In the genomic region with DNA sequence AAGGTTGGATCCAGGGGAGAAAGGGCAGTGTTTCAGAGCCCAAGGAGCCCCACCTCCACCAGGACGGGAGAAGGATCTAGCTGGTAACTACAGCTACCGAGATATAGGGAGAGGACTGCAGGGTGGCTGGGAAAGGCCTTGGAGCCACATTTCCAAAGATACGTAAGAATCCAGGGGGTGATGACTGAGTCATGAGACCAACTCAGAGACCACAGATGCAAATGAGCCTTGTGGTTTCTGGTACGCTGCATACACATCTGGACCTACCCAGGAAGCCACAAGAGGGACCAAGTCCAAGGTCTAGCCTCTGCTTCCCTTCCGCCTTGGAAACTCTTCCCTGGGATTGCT, we compare ENCODE assay signal across 9 cellular contexts. TPM values are rescaled to one million over a fixed set of nuclear protein-coding genes. Genes with fewer than 3 reads are reported as not detected.
DNase-seq lines count a peak whose midpoint lies in the region; ATAC-seq and TF ChIP-seq lines count a peak whose summit lies in the region.
"Had no signal": no experiment of that assay in that cellular context is flagged by ENCODE, and none has a peak within 500 bp of the region (broad histone marks: within the 10 kb centered on the region; RNA-seq: fewer than 3 reads in every experiment).

No MANE protein-coding gene starts in this region.

- TF ChIP-seq CTCF in activated B cell treated with CpG ODN at 0.5 μM for 24 hours (IDR thresholded peaks at IDR 0.05) (no peak), mucosa of descending colon (IDR thresholded peaks at IDR 0.05) (no peak)

- H3K9me3 Mint-ChIP-seq in activated B cell treated with CpG ODN at 0.5 μM for 24 hours: no peaks in the 10 kb centered on the region

- in situ Hi-C loops in HAP-1 (cut with MboI; ENCODE audit: low sequenced_read_pairs): no loop called here

- H3K27me3 Mint-ChIP-seq in activated B cell treated with CpG ODN at 0.5 μM for 24 hours: peaks cover 24% of the 10 kb centered on the region

- no peaks in the 10 kb centered on the region for H3K9me3 ChIP-seq in mucosa of descending colon
- no peaks in the 10 kb centered on the region for H3K9me3 ChIP-seq in HAP-1

- no peaks in the 10 kb centered on the region for H3K27me3 ChIP-seq in HAP-1 (ENCODE audit: low read depth)

- POLR2A ChIA-PET in activated B cell treated with CpG ODN at 0.5 μM for 24 hours (lab: Charles Lee): no interaction called here

- H3K4me3 ChIP-seq in mucosa of descending colon: no peak overlapping the region
- H3K4me3 ChIP-seq in HAP-1: no peak overlapping the region

- CTCF ChIA-PET in activated B cell treated with CpG ODN at 0.5 μM for 24 hours (lab: Charles Lee): no interaction called here

- no peaks in the 10 kb centered on the region for H3K36me3 Mint-ChIP-seq in activated B cell treated with CpG ODN at 0.5 μM for 24 hours (ENCODE audit: low read depth)

- peak; percentile 51 for ATAC-seq in HG03196 (IDR thresholded peaks at IDR 0.05; ENCODE audit: unreplicated experiment)
- peak; percentile 57 for ATAC-seq in activated B cell treated with CpG ODN at 0.5 μM for 24 hours (ENCODE audit: low read depth)
- peak; percentile 54 for ATAC-seq in mucosa of descending colon
- no peak for ATAC-seq in GM18861 (IDR thresholded peaks at IDR 0.05; ENCODE audit: unreplicated experiment)
- ATAC-seq in HG02588 (IDR thresholded peaks at IDR 0.05; ENCODE audit: unreplicated experiment): no peak

- intact Hi-C loops in activated B cell treated with CpG ODN at 0.5 μM for 24 hours (cut with micrococcal nuclease): no loop called here
- intact Hi-C loops in mucosa of descending colon (cut with DNase I, micrococcal nuclease): no loop called here

- H3K36me3 ChIP-seq in mucosa of descending colon (ENCODE audit: low read depth) (no peaks in the 10 kb centered on the region), HAP-1 (replicated peaks) (no peaks in the 10 kb centered on the region)

- H3K4me3 Mint-ChIP-seq in activated B cell treated with CpG ODN at 0.5 μM for 24 hours: no peak overlapping the region

- no peaks in the 10 kb centered on the region for H3K4me1 ChIP-seq in mucosa of descending colon (ENCODE audit: low read depth)
- H3K4me1 ChIP-seq in HAP-1: peaks cover 2% of the 10 kb centered on the region; the same call in 1 of the 2 replicates

- peaks cover 12% of the 10 kb centered on the region for H3K4me1 Mint-ChIP-seq in activated B cell treated with CpG ODN at 0.5 μM for 24 hours

- DNase-seq in EH (ENCODE audit: low read depth) (peak; percentile 95), activated B cell treated with CpG ODN at 0.5 μM for 24 hours (no peak), mucosa of descending colon (peak in 1 of 3 donors; percentile 12), HAP-1 (ENCODE audit: low spot score in 2 of 2) (no peak), NCI-H1436 (lab: John Stamatoyannopoulos, UW) (no peak)
- DNase-seq: activated naive CD4-positive, alpha-beta T cell treated with anti-CD3 and anti-CD28 coated beads, Interleukin-2, amount 50 U/mL, for 16 hours had no signal

- no peak overlapping the region for H3K27ac Mint-ChIP-seq in activated B cell treated with CpG ODN at 0.5 μM for 24 hours

RNA-seq across cellular contexts. Expression of a gene that starts 13.5 kb away (rescaled TPM):
- total RNA-seq in activated B cell treated with CpG ODN at 0.5 μM for 24 hours (not detected in 2 replicates), mucosa of descending colon (1 to 10 TPM in 2 of 3 donors, under 1 TPM in 1; 0.90 to 1.7 (median 1.0) TPM)

RNA-seq across cellular contexts. Expression of a gene that starts 31.5 kb away (rescaled TPM):
- not detected in 2 replicates for total RNA-seq in activated B cell treated with CpG ODN at 0.5 μM for 24 hours
- under 1 TPM in 1 of 3 donors, not detected in 2; 0.51 TPM for total RNA-seq in mucosa of descending colon

Comparison
In these comparisons a context has a peak if more than half of its experiments do, and no peak if none do; other contexts are left out.
1. ATAC-seq: peak in HG03196 (single experiment), activated B cell treated with CpG ODN at 0.5 μM for 24 hours (single experiment) and mucosa of descending colon (single experiment); none in GM18861 (single experiment) and HG02588 (single experiment).